14 cellular contexts compared by ENCODE assay signal in the genomic region with DNA sequence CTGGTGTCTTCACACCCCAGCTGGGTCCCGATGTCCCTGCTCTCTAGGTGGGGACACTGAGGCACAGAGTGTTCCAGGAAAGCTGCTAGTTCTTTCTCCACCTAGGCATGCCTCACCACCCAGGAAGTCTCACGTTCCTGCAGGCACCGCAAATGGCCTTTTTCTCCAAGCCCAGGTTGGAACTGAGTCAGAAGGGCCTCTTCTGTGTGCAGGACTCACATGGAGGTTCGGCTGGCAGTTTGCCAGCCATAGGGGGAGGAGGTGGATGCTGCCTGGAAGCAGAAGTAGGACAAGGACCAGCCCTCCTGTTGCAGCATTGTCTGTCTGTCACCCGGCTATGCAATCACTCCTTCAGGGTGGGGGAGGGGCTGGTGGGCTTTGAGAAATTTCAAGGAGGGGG.
A peak's percentile ranks its signal among the peaks of the same experiment; 100 is the strongest.
DNase-seq lines count a peak whose midpoint lies in the region; ATAC-seq and TF ChIP-seq lines count a peak whose summit lies in the region.
"Had no signal": no experiment of that assay in that cellular context is flagged by ENCODE, and none has a peak within 500 bp of the region (broad histone marks: within the 10 kb centered on the region; RNA-seq: fewer than 3 reads in every experiment).

No MANE protein-coding gene starts in this region.

- H3K4me1 ChIP-seq in gastroesophageal sphincter (no peaks in the 10 kb centered on the region), gastrocnemius medialis (no peaks in the 10 kb centered on the region)
- H3K4me1 ChIP-seq: left lung had no signal

- H3K4me3 Mint-ChIP-seq in CD14-positive monocyte = peak overlapping the region; percentile 9 to 60
- H3K4me3 Mint-ChIP-seq: natural killer cell treated with Interleukin-12 subunit alpha and Interleukin-12 subunit beta and Interleukin-15 and Interleukin-18, amount 100 ng/mL, for 72 hours had no signal

- H3K27ac Mint-ChIP-seq in CD14-positive monocyte = peak overlapping the region in 4 of 7 donors; percentile 54 to 85 (median 72)
- H3K27ac Mint-ChIP-seq: activated naive CD4-positive, alpha-beta T cell treated with anti-CD3 and anti-CD28 coated beads, Interleukin-2, amount 50 U/mL, for 72 hours; natural killer cell treated with Interleukin-12 subunit alpha and Interleukin-12 subunit beta and Interleukin-15 and Interleukin-18, amount 100 ng/mL, for 72 hours had no signal

- H3K27me3 ChIP-seq in gastroesophageal sphincter = peaks cover 73% of the 10 kb centered on the region
- peaks cover 0 to 4% (median 0%) of the 10 kb centered on the region in 3 donors for H3K27me3 ChIP-seq in gastrocnemius medialis

- in situ Hi-C loops in GM13976 (cut with MboI; ENCODE audit: low sequenced_read_pairs, unreplicated experiment) = no loop called here
- in situ Hi-C loops in gastrocnemius medialis (cut with MboI; ENCODE audit: low sequenced_read_pairs in 4 of 4) = no loop called here

- H3K4me3 ChIP-seq in gastroesophageal sphincter (no peak overlapping the region), gastrocnemius medialis (no peak overlapping the region)
- H3K4me3 ChIP-seq: left lung, thoracic aorta had no signal

- no peak for TF ChIP-seq CTCF in CD14-positive monocyte (IDR thresholded peaks at IDR 0.05)
- TF ChIP-seq CTCF in GM13976 (IDR thresholded peaks at IDR 0.05; ENCODE audit: borderline replicate concordance, control extremely low read depth, extremely low read depth, insufficient read depth, missing control alignments) = no peak
- no peak for TF ChIP-seq CTCF in gastroesophageal sphincter (IDR thresholded peaks at IDR 0.05)
- no peak for TF ChIP-seq CTCF in gastrocnemius medialis (IDR thresholded peaks at IDR 0.05 in 4 of 5, conservative IDR thresholded peaks at IDR 0.05 in 1 of 5)

- H3K9me3 Mint-ChIP-seq in CD14-positive monocyte = peaks cover 4 to 19% (median 7%) of the 10 kb centered on the region in 7 donors
- H3K9me3 Mint-ChIP-seq: activated naive CD4-positive, alpha-beta T cell treated with anti-CD3 and anti-CD28 coated beads, Interleukin-2, amount 50 U/mL, for 72 hours; natural killer cell treated with Interleukin-12 subunit alpha and Interleukin-12 subunit beta and Interleukin-15 and Interleukin-18, amount 100 ng/mL, for 72 hours had no signal

- H3K36me3 ChIP-seq in gastroesophageal sphincter (no peaks in the 10 kb centered on the region), gastrocnemius medialis (no peaks in the 10 kb centered on the region)
- H3K36me3 ChIP-seq: left lung, thoracic aorta had no signal

- peaks cover 0 to 2% (median 0%) of the 10 kb centered on the region in 3 donors for H3K27me3 Mint-ChIP-seq in CD14-positive monocyte (ENCODE audit: low read depth in 3 of 3)

- no peaks in the 10 kb centered on the region for H3K36me3 Mint-ChIP-seq in CD14-positive monocyte
- H3K36me3 Mint-ChIP-seq: activated naive CD4-positive, alpha-beta T cell treated with anti-CD3 and anti-CD28 coated beads, Interleukin-2, amount 50 U/mL, for 72 hours; natural killer cell treated with Interleukin-12 subunit alpha and Interleukin-12 subunit beta and Interleukin-15 and Interleukin-18, amount 100 ng/mL, for 72 hours had no signal

- peaks cover 20% of the 10 kb centered on the region for H3K4me1 Mint-ChIP-seq in CD14-positive monocyte

- TF ChIP-seq POLR2A in gastroesophageal sphincter (IDR thresholded peaks at IDR 0.05) (no peak), gastrocnemius medialis (IDR thresholded peaks at IDR 0.05) (no peak)

- H3K9me3 ChIP-seq in gastroesophageal sphincter = peaks cover 0 to 39% (median 0%) of the 10 kb centered on the region in 3 donors
- H3K9me3 ChIP-seq in gastrocnemius medialis = no peaks in the 10 kb centered on the region
- H3K9me3 ChIP-seq: thoracic aorta had no signal

- peak; percentile 97 for DNase-seq in CD14-positive monocyte (ENCODE audit: low spot score)
- DNase-seq in Kasumi-1 (lab: John Stamatoyannopoulos, UW) = peak; percentile 79 to 82
- peak; percentile 51 for DNase-seq in RPMI8226
- no peak for DNase-seq in GM13976 (ENCODE audit: low spot score)
- DNase-seq in DMS53 treated with DMSO at 0.1 percent for 48 hours (lab: John Stamatoyannopoulos, UW; ENCODE audit: unreplicated experiment) = no peak
- DNase-seq in gastrocnemius medialis = no peak
- DNase-seq: hippocampal formation, NCI-H1092 had no signal

- peak; percentile 13 for ATAC-seq in esophagus mucosa
- ATAC-seq in gastroesophageal sphincter = no peak
- no peak for ATAC-seq in gastrocnemius medialis
- ATAC-seq: activated naive CD4-positive, alpha-beta T cell treated with anti-CD3 and anti-CD28 coated beads, Interleukin-2, amount 50 U/mL, for 72 hours; left lung; natural killer cell treated with Interleukin-12 subunit alpha and Interleukin-12 subunit beta and Interleukin-15 and Interleukin-18, amount 100 ng/mL, for 72 hours had no signal

- no peak for TF ChIP-seq EP300 in gastroesophageal sphincter (IDR thresholded peaks at IDR 0.05)

- H3K27ac ChIP-seq in gastroesophageal sphincter (no peak overlapping the region), gastrocnemius medialis (no peak overlapping the region)
- H3K27ac ChIP-seq: left lung, thoracic aorta had no signal

- intact Hi-C loops in CD14-positive monocyte (cut with micrococcal nuclease) (no loop called here), gastrocnemius medialis (cut with DNase I; ENCODE audit: low total_unique reads) (no loop called here)

- 5% methylated on average over 3 of the region's 5 CpGs; no CpG with 5 or more reads in 1 of the 2 donors for WGBS in gastroesophageal sphincter (ENCODE audit: low coverage in 1 of 2), 2 donors

Comparison
In these comparisons a context has a peak if more than half of its experiments do, and no peak if none do; other contexts are left out.
1. DNase-seq: peak in CD14-positive monocyte (single experiment), Kasumi-1 (2 of 2) and RPMI8226 (single experiment); none in GM13976 (single experiment), DMS53 treated with DMSO at 0.1 percent for 48 hours (single experiment) and gastrocnemius medialis (0 of 2).